In the genomic region with DNA sequence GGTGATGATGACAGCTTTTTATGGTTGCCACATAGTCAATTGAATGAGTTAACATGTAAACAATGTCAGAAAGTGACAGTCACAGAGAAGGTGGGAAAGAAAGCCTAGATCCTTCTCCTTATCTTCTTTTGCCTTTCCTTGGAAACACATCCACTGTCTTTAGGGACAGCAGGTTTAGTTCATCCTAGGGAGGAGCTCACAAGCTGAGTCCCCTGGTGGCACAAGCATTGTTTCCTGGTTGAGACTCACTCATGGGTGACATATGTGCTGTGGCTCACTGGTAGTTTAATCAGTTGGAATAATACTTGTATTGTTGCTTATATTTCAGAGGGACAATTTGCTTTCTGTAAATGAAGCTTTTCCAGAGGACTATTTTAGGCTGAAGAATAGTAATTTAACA, we compare ENCODE assay signal across 28 cellular contexts.
"Had no signal": no experiment of that assay in that cellular context is flagged by ENCODE, and none has a peak within 500 bp of the region (broad histone marks: within the 10 kb centered on the region; RNA-seq: fewer than 3 reads in every experiment).

No MANE protein-coding gene starts in this region.

- H3K27me3 ChIP-seq: ascending aorta, breast epithelium, cardiac muscle cell, dorsolateral prefrontal cortex, esophagus squamous epithelium, gastroesophageal sphincter had no signal

- H3K4me3 ChIP-seq: ascending aorta, breast epithelium, cardiac muscle cell, coronary artery, dorsolateral prefrontal cortex, esophagus squamous epithelium, gastroesophageal sphincter had no signal

- H3K9me3 ChIP-seq: ascending aorta, breast epithelium, esophagus squamous epithelium, gastroesophageal sphincter had no signal

- ATAC-seq: activated naive CD4-positive, alpha-beta T cell treated with anti-CD3 and anti-CD28 coated beads, Interleukin-2, amount 50 U/mL, for 72 hours; activated T-cell treated with anti-CD3 and anti-CD28 coated beads, Interleukin-2, amount 50 U/mL, for 72 hours; effector memory CD8-positive, alpha-beta T cell; gastroesophageal sphincter; WTC11 had no signal

- H3K27ac ChIP-seq: ascending aorta, breast epithelium, cardiac muscle cell, coronary artery, dorsolateral prefrontal cortex, epithelial cell of prostate, esophagus squamous epithelium, gastroesophageal sphincter, VCaP had no signal

- H3K36me3 ChIP-seq: ascending aorta, breast epithelium, cardiac muscle cell, esophagus squamous epithelium, gastroesophageal sphincter had no signal

- DNase-seq: activated CD4-positive, alpha-beta memory T cell treated with anti-CD3 and anti-CD28 coated beads, Interleukin-2, amount 10 ng/mL, durations not matched to agents 7 days and 5 days; activated CD4-positive, alpha-beta T cell treated with anti-CD3 and anti-CD28 coated beads for 1 hour; activated CD4-positive, alpha-beta T cell treated with anti-CD3 and anti-CD28 coated beads for 4 hours; activated CD4-positive, alpha-beta T cell treated with anti-CD3 and anti-CD28 coated beads, Interleukin-2, amount 10 ng/mL, durations not matched to agents 7 days and 5 days; activated CD4-positive, alpha-beta T cell treated with anti-CD3 and anti-CD28 coated beads, Interleukin-2, amount 50 U/mL, for 4 hours; activated CD8-positive, alpha-beta memory T cell treated with anti-CD3 and anti-CD28 coated beads, Interleukin-2, amount 50 U/mL, for 48 hours; activated gamma-delta T cell; activated naive CD4-positive, alpha-beta T cell; activated naive CD4-positive, alpha-beta T cell treated with anti-CD3 and anti-CD28 coated beads, Interleukin-2, amount 10 ng/mL, durations not matched to agents 7 days and 5 days; activated naive CD8-positive, alpha-beta T cell treated with anti-CD3 and anti-CD28 coated beads, Interleukin-2, amount 10 ng/mL, durations not matched to agents 7 days and 5 days; activated T-cell treated with anti-CD3 and anti-CD28 coated beads for 4 hours; activated T-cell treated with anti-CD3 and anti-CD28 coated beads, Interleukin-2, amount 50 U/mL, for 24 hours; activated T-cell treated with anti-CD3 and anti-CD28 coated beads, Interleukin-2, amount 50 U/mL, for 72 hours; dorsolateral prefrontal cortex; effector memory CD8-positive, alpha-beta T cell; esophagus squamous epithelium; foreskin melanocyte; head of caudate nucleus; T-helper 2 cell had no signal

- H3K4me1 ChIP-seq: ascending aorta, breast epithelium, esophagus squamous epithelium, gastroesophageal sphincter had no signal
